ENCODE assay signal across 1 cellular context in the genomic region with DNA sequence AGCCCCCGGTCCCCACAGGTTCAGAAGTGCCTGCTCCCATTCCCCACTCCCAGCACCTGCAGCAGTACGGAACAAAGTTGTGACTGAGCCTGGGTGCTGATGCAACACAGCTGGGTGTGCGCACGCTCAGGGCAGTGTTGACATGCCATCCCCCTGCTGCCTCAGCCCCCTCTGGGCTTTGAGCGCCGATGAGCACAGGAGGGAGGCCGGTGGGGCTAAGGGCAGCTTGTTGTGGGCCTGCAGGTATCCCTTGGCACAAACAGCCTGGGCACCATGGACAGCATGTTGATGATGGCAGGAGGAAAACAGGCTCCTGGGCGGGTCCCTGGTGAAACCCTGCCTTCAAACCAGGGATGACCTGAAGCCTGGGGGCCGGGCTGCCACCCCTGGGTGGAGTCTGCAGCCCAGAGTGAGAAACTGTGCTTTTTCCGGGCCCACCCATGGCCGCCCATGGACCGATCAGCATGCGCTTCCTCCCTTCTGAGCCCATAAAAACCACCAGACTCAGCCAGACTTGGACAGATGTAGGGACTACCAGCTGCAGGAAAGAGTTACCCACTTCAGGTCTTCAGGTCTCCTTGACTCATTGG.
TF ChIP-seq lines count a peak whose summit lies in the region.

No MANE protein-coding gene starts in this region.

TF ChIP-seq in HepG2, 621 proteins besides CTCF, POLR2A, EP300 and RAD21:
- TF ChIP-seq AGO2 (optimal IDR thresholded peaks at IDR 0.05; ENCODE audit: low read depth, low read length) (peak; percentile 54), ZC3H4 (CRISPR knock-in tag; IDR thresholded peaks at IDR 0.05; ENCODE audit: borderline replicate concordance) (no peak), ZNF891 (CRISPR knock-in tag; IDR thresholded peaks at IDR 0.05) (peak; percentile 43; the same call in 1 of the 2 replicates)
- TF ChIP-seq, protein P1, sequence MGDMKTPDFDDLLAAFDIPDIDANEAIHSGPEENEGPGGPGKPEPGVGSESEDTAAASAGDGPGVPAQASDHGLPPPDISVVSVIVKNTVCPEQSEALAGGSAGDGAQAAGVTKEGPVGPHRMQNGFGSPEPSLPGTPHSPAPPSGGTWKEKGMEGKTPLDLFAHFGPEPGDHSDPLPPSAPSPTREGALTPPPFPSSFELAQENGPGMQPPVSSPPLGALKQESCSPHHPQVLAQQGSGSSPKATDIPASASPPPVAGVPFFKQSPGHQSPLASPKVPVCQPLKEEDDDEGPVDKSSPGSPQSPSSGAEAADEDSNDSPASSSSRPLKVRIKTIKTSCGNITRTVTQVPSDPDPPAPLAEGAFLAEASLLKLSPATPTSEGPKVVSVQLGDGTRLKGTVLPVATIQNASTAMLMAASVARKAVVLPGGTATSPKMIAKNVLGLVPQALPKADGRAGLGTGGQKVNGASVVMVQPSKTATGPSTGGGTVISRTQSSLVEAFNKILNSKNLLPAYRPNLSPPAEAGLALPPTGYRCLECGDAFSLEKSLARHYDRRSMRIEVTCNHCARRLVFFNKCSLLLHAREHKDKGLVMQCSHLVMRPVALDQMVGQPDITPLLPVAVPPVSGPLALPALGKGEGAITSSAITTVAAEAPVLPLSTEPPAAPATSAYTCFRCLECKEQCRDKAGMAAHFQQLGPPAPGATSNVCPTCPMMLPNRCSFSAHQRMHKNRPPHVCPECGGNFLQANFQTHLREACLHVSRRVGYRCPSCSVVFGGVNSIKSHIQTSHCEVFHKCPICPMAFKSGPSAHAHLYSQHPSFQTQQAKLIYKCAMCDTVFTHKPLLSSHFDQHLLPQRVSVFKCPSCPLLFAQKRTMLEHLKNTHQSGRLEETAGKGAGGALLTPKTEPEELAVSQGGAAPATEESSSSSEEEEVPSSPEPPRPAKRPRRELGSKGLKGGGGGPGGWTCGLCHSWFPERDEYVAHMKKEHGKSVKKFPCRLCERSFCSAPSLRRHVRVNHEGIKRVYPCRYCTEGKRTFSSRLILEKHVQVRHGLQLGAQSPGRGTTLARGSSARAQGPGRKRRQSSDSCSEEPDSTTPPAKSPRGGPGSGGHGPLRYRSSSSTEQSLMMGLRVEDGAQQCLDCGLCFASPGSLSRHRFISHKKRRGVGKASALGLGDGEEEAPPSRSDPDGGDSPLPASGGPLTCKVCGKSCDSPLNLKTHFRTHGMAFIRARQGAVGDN (CRISPR knock-in tag; IDR thresholded peaks at IDR 0.05): peak; percentile 21; the same call in 1 of the 2 replicates
